Comparison of ENCODE assay signal across 9 cellular contexts in genomic region chr16:77043076-77043475, GRCh38.
A peak's percentile ranks its signal among the peaks of the same experiment; 100 is the strongest.
DNase-seq lines count a peak whose midpoint lies in the region; ATAC-seq and TF ChIP-seq lines count a peak whose summit lies in the region.
"Had no signal": no experiment of that assay in that cellular context is flagged by ENCODE, and none has a peak within 500 bp of the region (broad histone marks: within the 10 kb centered on the region; RNA-seq: fewer than 3 reads in every experiment).

No MANE protein-coding gene starts in this region.

- no peak overlapping the region for H3K4me3 Mint-ChIP-seq in activated CD8-positive, alpha-beta memory T cell treated with anti-CD3 and anti-CD28 coated beads, Interleukin-2, amount 10 ng/mL, durations not matched to agents 7 days and 5 days

- no peaks in the 10 kb centered on the region for H3K27me3 Mint-ChIP-seq in activated CD8-positive, alpha-beta memory T cell treated with anti-CD3 and anti-CD28 coated beads, Interleukin-2, amount 10 ng/mL, durations not matched to agents 7 days and 5 days

- H3K4me2 ChIP-seq in mesendoderm (ENCODE audit: low read length) = no peak overlapping the region

- no peak overlapping the region for H4K5ac ChIP-seq in mesendoderm (ENCODE audit: low read length)

- no peak for ATAC-seq in sciatic nerve
- ATAC-seq in activated CD8-positive, alpha-beta memory T cell treated with anti-CD3 and anti-CD28 coated beads, Interleukin-2, amount 10 ng/mL, durations not matched to agents 7 days and 5 days = no peak

- H4K8ac ChIP-seq in mesendoderm (ENCODE audit: low read depth, low read length) = no peak overlapping the region

- CTCF ChIA-PET in activated CD8-positive, alpha-beta memory T cell treated with anti-CD3 and anti-CD28 coated beads, Interleukin-2, amount 10 ng/mL, durations not matched to agents 7 days and 5 days (lab: Charles Lee) = no interaction called here

- H3K79me1 ChIP-seq in mesendoderm (ENCODE audit: low read length) = no peaks in the 10 kb centered on the region

- intact Hi-C loops in sciatic nerve (cut with DNase I) = no loop called here

- H3K9ac ChIP-seq in mesendoderm (ENCODE audit: low read length) = no peak overlapping the region

- H3K36me3 ChIP-seq in WERI-Rb-1 (no peaks in the 10 kb centered on the region), mesendoderm (ENCODE audit: control insufficient read depth, insufficient read depth, low read length) (no peaks in the 10 kb centered on the region)

- no peak overlapping the region for H3K4ac ChIP-seq in mesendoderm (ENCODE audit: low read depth, low read length)

- H2BK120ac ChIP-seq in mesendoderm (ENCODE audit: low read depth, low read length) = no peak overlapping the region

- H3K56ac ChIP-seq in mesendoderm (ENCODE audit: low read length) = no peak overlapping the region

- no peaks in the 10 kb centered on the region for H3K9me3 Mint-ChIP-seq in activated CD8-positive, alpha-beta memory T cell treated with anti-CD3 and anti-CD28 coated beads, Interleukin-2, amount 10 ng/mL, durations not matched to agents 7 days and 5 days (ENCODE audit: low read depth)

- no peak overlapping the region for H3K18ac ChIP-seq in mesendoderm (ENCODE audit: low read length)

- no peaks in the 10 kb centered on the region for H3K9me3 ChIP-seq in WERI-Rb-1 (ENCODE audit: severe bottlenecking)

- H2BK15ac ChIP-seq in mesendoderm (replicated peaks; ENCODE audit: low read depth) = no peak overlapping the region

- WGBS in mesendoderm (ENCODE audit: extremely low coverage, insufficient coverage, low lambda C conversion rate) = no CpG with 5 or more reads among the region's 1 CpG

- H3K27me3 ChIP-seq in WERI-Rb-1 (ENCODE audit: insufficient read depth, low read depth, severe bottlenecking) = no peaks in the 10 kb centered on the region
- no peaks in the 10 kb centered on the region for H3K27me3 ChIP-seq in mesendoderm (ENCODE audit: insufficient read depth, low read length, poor library complexity)

- H2AK5ac ChIP-seq in mesendoderm (ENCODE audit: low read length) = no peak overlapping the region

- no peak for DNase-seq in GM10266 (ENCODE audit: extremely low spot score)
- DNase-seq in NCI-H1417 treated with DMSO at 0.1 percent for 48 hours (lab: John Stamatoyannopoulos, UW) = peak; percentile 36
- DNase-seq in WERI-Rb-1 = no peak
- DNase-seq in mesendoderm = peak; percentile 39
- DNase-seq in sciatic nerve (ENCODE audit: low spot score) = no peak
- no peak for DNase-seq in NK-92 (lab: John Stamatoyannopoulos, UW; ENCODE audit: unreplicated experiment)
- no peak for DNase-seq in activated CD8-positive, alpha-beta memory T cell treated with anti-CD3 and anti-CD28 coated beads, Interleukin-2, amount 10 ng/mL, durations not matched to agents 7 days and 5 days
- DNase-seq in GM13976 (ENCODE audit: low spot score) = no peak
- DNase-seq: activated CD4-positive, alpha-beta T cell treated with anti-CD3 and anti-CD28 coated beads for 1 hour had no signal

- H3K36me3 Mint-ChIP-seq in activated CD8-positive, alpha-beta memory T cell treated with anti-CD3 and anti-CD28 coated beads, Interleukin-2, amount 10 ng/mL, durations not matched to agents 7 days and 5 days = no peaks in the 10 kb centered on the region

- H3K23ac ChIP-seq in mesendoderm (ENCODE audit: low read length) = no peak overlapping the region

- H3K27ac ChIP-seq in WERI-Rb-1 (no peak overlapping the region), mesendoderm (ENCODE audit: low read depth, low read length) (no peak overlapping the region)

- H3K27ac Mint-ChIP-seq in activated CD8-positive, alpha-beta memory T cell treated with anti-CD3 and anti-CD28 coated beads, Interleukin-2, amount 10 ng/mL, durations not matched to agents 7 days and 5 days = no peak overlapping the region

- H3K4me3 ChIP-seq in WERI-Rb-1 (ENCODE audit: low read depth, low read length) = no peak overlapping the region
- no peak overlapping the region for H3K4me3 ChIP-seq in mesendoderm (ENCODE audit: low read length)

- no peaks in the 10 kb centered on the region for H3K4me1 Mint-ChIP-seq in activated CD8-positive, alpha-beta memory T cell treated with anti-CD3 and anti-CD28 coated beads, Interleukin-2, amount 10 ng/mL, durations not matched to agents 7 days and 5 days

- H3K4me1 ChIP-seq in mesendoderm (ENCODE audit: control insufficient read depth, low read depth, low read length) = no peaks in the 10 kb centered on the region

- TF ChIP-seq CTCF in GM10266 (IDR thresholded peaks at IDR 0.05; ENCODE audit: control insufficient read depth, insufficient read depth, low read depth, missing control alignments) (peak; percentile 10), WERI-Rb-1 (IDR thresholded peaks at IDR 0.05; ENCODE audit: low read depth, low read length) (peak; percentile 28; the same call in 1 of the 2 replicates), GM13976 (IDR thresholded peaks at IDR 0.05; ENCODE audit: borderline replicate concordance, control extremely low read depth, extremely low read depth, insufficient read depth, missing control alignments) (no peak)

- no peaks in the 10 kb centered on the region for H3K79me2 ChIP-seq in mesendoderm (ENCODE audit: control insufficient read depth, insufficient read depth, low read length)

- in situ Hi-C loops in GM13976 (cut with MboI; ENCODE audit: low sequenced_read_pairs, unreplicated experiment) = no loop called here

- no peak overlapping the region for H2BK5ac ChIP-seq in mesendoderm (ENCODE audit: low read length)

Comparison
In these comparisons a context has a peak if more than half of its experiments do, and no peak if none do; other contexts are left out.
1. DNase-seq: peak in NCI-H1417 treated with DMSO at 0.1 percent for 48 hours (single experiment) and mesendoderm (single experiment); none in GM10266 (single experiment), WERI-Rb-1 (single experiment), sciatic nerve (single experiment), NK-92 (single experiment), activated CD8-positive, alpha-beta memory T cell treated with anti-CD3 and anti-CD28 coated beads, Interleukin-2, amount 10 ng/mL, durations not matched to agents 7 days and 5 days (single experiment) and GM13976 (single experiment).